Comparison of ENCODE assay signal across 13 cellular contexts in the genomic region with DNA sequence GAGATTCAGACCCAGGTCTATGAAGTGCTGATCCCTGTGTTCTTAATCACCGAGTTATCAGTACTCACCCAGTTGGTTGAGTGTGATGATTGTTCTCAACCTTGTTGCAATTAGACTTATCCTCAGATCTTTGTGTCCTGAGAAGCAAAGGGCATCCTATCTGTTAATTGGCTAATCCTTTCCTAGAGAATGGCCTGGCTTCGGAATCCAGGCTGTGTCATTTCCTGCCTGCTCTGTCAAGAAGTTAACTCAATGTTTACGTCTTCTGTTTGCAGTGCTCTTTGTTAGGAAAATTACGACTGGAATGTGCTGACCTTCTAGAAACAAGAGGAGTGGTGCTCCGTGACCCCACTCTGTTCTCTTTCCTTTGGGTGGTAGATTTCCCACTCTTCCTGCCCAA. TPM values are rescaled to one million over a fixed set of nuclear protein-coding genes. Genes with fewer than 3 reads are reported as not detected.
DNase-seq lines count a peak whose midpoint lies in the region; ATAC-seq, FAIRE-seq and TF ChIP-seq lines count a peak whose summit lies in the region.
"Had no signal": no experiment of that assay in that cellular context is flagged by ENCODE, and none has a peak within 500 bp of the region (broad histone marks: within the 10 kb centered on the region; RNA-seq: fewer than 3 reads in every experiment).

No MANE protein-coding gene starts in this region.

- peak overlapping the region; percentile 51 for H3K4me2 ChIP-seq in astrocyte (ENCODE audit: low read length)
- no peak overlapping the region for H3K4me2 ChIP-seq in MM.1S (ENCODE audit: low read depth, low read length)

- no peak for FAIRE-seq in astrocyte (lab: Jason Lieb, UNC)
- FAIRE-seq: endometrium, GM18507 had no signal

- no peaks in the 10 kb centered on the region for H3K9me2 ChIP-seq in MM.1S (replicated peaks; ENCODE audit: insufficient read depth, low read length)

- peak overlapping the region; percentile 44 for H2AFZ ChIP-seq in astrocyte (ENCODE audit: low read depth, low read length)
- H2AFZ ChIP-seq in MM.1S (ENCODE audit: low read length): no peak overlapping the region

- H3K79me2 ChIP-seq in astrocyte (ENCODE audit: insufficient read depth, low read length) (no peaks in the 10 kb centered on the region), MM.1S (ENCODE audit: low read length) (no peaks in the 10 kb centered on the region)

- H3K4me1 Mint-ChIP-seq in astrocyte (ENCODE audit: low read depth, unreplicated experiment) (peaks cover 21% of the 10 kb centered on the region), glutamatergic neuron (ENCODE audit: low read depth, unreplicated experiment) (peaks cover 3% of the 10 kb centered on the region)
- H3K4me1 Mint-ChIP-seq: activated naive CD4-positive, alpha-beta T cell treated with anti-CD3 and anti-CD28 coated beads, Interleukin-2, amount 10 ng/mL, durations not matched to agents 7 days and 5 days; memory B cell had no signal

- H3K36me3 ChIP-seq in H7 (replicated peaks; ENCODE audit: control insufficient read depth, insufficient read depth, low read length) (peaks cover 12% of the 10 kb centered on the region), astrocyte (ENCODE audit: insufficient read depth, low read length) (peaks cover 13% of the 10 kb centered on the region), MM.1S (replicated peaks; ENCODE audit: insufficient read depth, low read length) (no peaks in the 10 kb centered on the region)

- H3K9me3 Mint-ChIP-seq in astrocyte (ENCODE audit: unreplicated experiment) (no peaks in the 10 kb centered on the region), glutamatergic neuron (ENCODE audit: unreplicated experiment) (no peaks in the 10 kb centered on the region)
- H3K9me3 Mint-ChIP-seq: activated CD4-positive, alpha-beta memory T cell treated with anti-CD3 and anti-CD28 coated beads for 36 hours; activated naive CD4-positive, alpha-beta T cell treated with anti-CD3 and anti-CD28 coated beads, Interleukin-2, amount 10 ng/mL, durations not matched to agents 7 days and 5 days; memory B cell had no signal

- TF ChIP-seq CTCF in astrocyte (IDR thresholded peaks at IDR 0.05; ENCODE audit: insufficient read depth, low read depth, low read length) (no peak), glutamatergic neuron (IDR thresholded peaks at IDR 0.05; ENCODE audit: partially characterized antibody, unreplicated experiment) (no peak), retinal pigment epithelial cell (conservative IDR thresholded peaks at IDR 0.05; ENCODE audit: low read depth, low read length) (no peak), MM.1S (IDR thresholded peaks at IDR 0.05; ENCODE audit: low read length) (no peak)

- H3K27ac ChIP-seq in astrocyte (ENCODE audit: low read depth, low read length) (peak overlapping the region; percentile 45), MM.1S (ENCODE audit: low read length) (no peak overlapping the region)

- H3K27me3 ChIP-seq in H7 (ENCODE audit: control insufficient read depth, insufficient read depth, low read length): no peaks in the 10 kb centered on the region
- no peaks in the 10 kb centered on the region for H3K27me3 ChIP-seq in astrocyte (ENCODE audit: insufficient read depth, low read length)
- no peaks in the 10 kb centered on the region for H3K27me3 ChIP-seq in MM.1S (replicated peaks; ENCODE audit: insufficient read depth, low read length)

- no peak overlapping the region for H3K4me3 ChIP-seq in H7 (ENCODE audit: insufficient read depth, low read depth, low read length)
- no peak overlapping the region for H3K4me3 ChIP-seq in astrocyte (ENCODE audit: insufficient read depth, low read depth, low read length)
- no peak overlapping the region for H3K4me3 ChIP-seq in retinal pigment epithelial cell (ENCODE audit: low read length)
- no peak overlapping the region for H3K4me3 ChIP-seq in MM.1S (ENCODE audit: low read length)

- H3K9ac ChIP-seq in astrocyte (ENCODE audit: low read length) (peak overlapping the region; percentile 19), MM.1S (ENCODE audit: low read length) (no peak overlapping the region)

- H3F3A ChIP-seq in MM.1S (ENCODE audit: insufficient read depth, low read length): no peaks in the 10 kb centered on the region; the same call in 1 of the 2 replicates

- ATAC-seq in HG03354 (IDR thresholded peaks at IDR 0.05; ENCODE audit: poor library complexity, severe bottlenecking, unreplicated experiment): no peak

- H3K27ac Mint-ChIP-seq in astrocyte (ENCODE audit: unreplicated experiment) (peak overlapping the region; percentile 81), glutamatergic neuron (ENCODE audit: unreplicated experiment) (no peak overlapping the region)
- H3K27ac Mint-ChIP-seq: activated CD4-positive, alpha-beta memory T cell treated with anti-CD3 and anti-CD28 coated beads for 36 hours; activated naive CD4-positive, alpha-beta T cell treated with anti-CD3 and anti-CD28 coated beads, Interleukin-2, amount 10 ng/mL, durations not matched to agents 7 days and 5 days; memory B cell had no signal

- H3K9me3 ChIP-seq in astrocyte (ENCODE audit: insufficient read depth, low read depth, low read length): no peaks in the 10 kb centered on the region
- H3K9me3 ChIP-seq in MM.1S (replicated peaks; ENCODE audit: insufficient read depth, low read length): no peaks in the 10 kb centered on the region

- H3K4me3 Mint-ChIP-seq in astrocyte (ENCODE audit: unreplicated experiment) (no peak overlapping the region), glutamatergic neuron (ENCODE audit: unreplicated experiment) (peak overlapping the region; percentile 25)
- H3K4me3 Mint-ChIP-seq: activated CD4-positive, alpha-beta memory T cell treated with anti-CD3 and anti-CD28 coated beads for 36 hours; activated naive CD4-positive, alpha-beta T cell treated with anti-CD3 and anti-CD28 coated beads, Interleukin-2, amount 10 ng/mL, durations not matched to agents 7 days and 5 days; memory B cell had no signal

- no peaks in the 10 kb centered on the region for H3K27me3 Mint-ChIP-seq in astrocyte (ENCODE audit: low read depth, unreplicated experiment)
- H3K27me3 Mint-ChIP-seq in glutamatergic neuron (ENCODE audit: unreplicated experiment): no peaks in the 10 kb centered on the region
- H3K27me3 Mint-ChIP-seq: activated CD4-positive, alpha-beta memory T cell treated with anti-CD3 and anti-CD28 coated beads for 36 hours; activated naive CD4-positive, alpha-beta T cell treated with anti-CD3 and anti-CD28 coated beads, Interleukin-2, amount 10 ng/mL, durations not matched to agents 7 days and 5 days; memory B cell had no signal

- H3K36me3 Mint-ChIP-seq in astrocyte (ENCODE audit: low read depth, unreplicated experiment): peaks cover 8% of the 10 kb centered on the region
- H3K36me3 Mint-ChIP-seq in glutamatergic neuron (ENCODE audit: unreplicated experiment): no peaks in the 10 kb centered on the region

- H4K20me1 ChIP-seq in astrocyte (ENCODE audit: insufficient read depth, low read length): peaks cover 3% of the 10 kb centered on the region
- H4K20me1 ChIP-seq in MM.1S (ENCODE audit: insufficient read depth, low read length): no peaks in the 10 kb centered on the region

- H3K4me1 ChIP-seq in astrocyte (ENCODE audit: insufficient read depth, low read length): peaks cover 12% of the 10 kb centered on the region
- H3K4me1 ChIP-seq in MM.1S (ENCODE audit: low read length): peaks cover 6% of the 10 kb centered on the region; the same call in 1 of the 2 replicates

- DNase-seq in H7 (peak; percentile 9), astrocyte (ENCODE audit: low read depth) (peak; percentile 77), glutamatergic neuron (no peak), retinal pigment epithelial cell (ENCODE audit: low read depth) (peak; percentile 61), MM.1S (no peak), DMS 273 treated with DMSO at 0.1 percent for 48 hours (lab: John Stamatoyannopoulos, UW) (no peak)
- DNase-seq: activated CD4-positive, alpha-beta memory T cell treated with anti-CD3 and anti-CD28 coated beads for 36 hours; activated naive CD4-positive, alpha-beta T cell treated with anti-CD3 and anti-CD28 coated beads, Interleukin-2, amount 10 ng/mL, durations not matched to agents 7 days and 5 days; NCI-H524 treated with DMSO at 0.1 percent for 48 hours had no signal

RNA-seq across cellular contexts. Expression of gene GAS5, which starts 14.7 kb away (rescaled TPM):
- 937 and 1,209 TPM in 2 replicates for total RNA-seq in H7 (2014; rRNA removed; shearing (Covaris generic))
- 435 and 473 TPM in 2 replicates for total RNA-seq in astrocyte
- total RNA-seq in glutamatergic neuron (ENCODE audit: unreplicated experiment): 281 TPM

RNA-seq across cellular contexts. Expression of gene ZBTB37, which starts 15.1 kb away (rescaled TPM):
- total RNA-seq in H7 (2014; rRNA removed; shearing (Covaris generic)): 6.1 and 10.2 TPM in 2 replicates
- total RNA-seq in astrocyte (9.9 and 10.7 TPM in 2 replicates), glutamatergic neuron (ENCODE audit: unreplicated experiment) (11.7 TPM)

RNA-seq across cellular contexts. Expression of gene CENPL, which starts 28.4 kb away (rescaled TPM):
- 32.8 and 33.1 TPM in 2 replicates for total RNA-seq in H7 (2014; rRNA removed; shearing (Covaris generic))
- total RNA-seq in astrocyte (7.6 and 7.9 TPM in 2 replicates), glutamatergic neuron (ENCODE audit: unreplicated experiment) (4.3 TPM)

RNA-seq across cellular contexts. Expression of gene DARS2, which starts 28.6 kb away (rescaled TPM):
- total RNA-seq in H7 (2014; rRNA removed; shearing (Covaris generic)): 48.0 and 54.7 TPM in 2 replicates
- total RNA-seq in astrocyte (17.4 and 17.9 TPM in 2 replicates), glutamatergic neuron (ENCODE audit: unreplicated experiment) (17.0 TPM)

Comparison
In these comparisons a context has a peak if more than half of its experiments do, and no peak if none do; other contexts are left out.
1. DNase-seq: peak in H7 (single experiment), astrocyte (single experiment) and retinal pigment epithelial cell (single experiment); none in glutamatergic neuron (single experiment), MM.1S (single experiment) and DMS 273 treated with DMSO at 0.1 percent for 48 hours (single experiment).